In the genomic region with DNA sequence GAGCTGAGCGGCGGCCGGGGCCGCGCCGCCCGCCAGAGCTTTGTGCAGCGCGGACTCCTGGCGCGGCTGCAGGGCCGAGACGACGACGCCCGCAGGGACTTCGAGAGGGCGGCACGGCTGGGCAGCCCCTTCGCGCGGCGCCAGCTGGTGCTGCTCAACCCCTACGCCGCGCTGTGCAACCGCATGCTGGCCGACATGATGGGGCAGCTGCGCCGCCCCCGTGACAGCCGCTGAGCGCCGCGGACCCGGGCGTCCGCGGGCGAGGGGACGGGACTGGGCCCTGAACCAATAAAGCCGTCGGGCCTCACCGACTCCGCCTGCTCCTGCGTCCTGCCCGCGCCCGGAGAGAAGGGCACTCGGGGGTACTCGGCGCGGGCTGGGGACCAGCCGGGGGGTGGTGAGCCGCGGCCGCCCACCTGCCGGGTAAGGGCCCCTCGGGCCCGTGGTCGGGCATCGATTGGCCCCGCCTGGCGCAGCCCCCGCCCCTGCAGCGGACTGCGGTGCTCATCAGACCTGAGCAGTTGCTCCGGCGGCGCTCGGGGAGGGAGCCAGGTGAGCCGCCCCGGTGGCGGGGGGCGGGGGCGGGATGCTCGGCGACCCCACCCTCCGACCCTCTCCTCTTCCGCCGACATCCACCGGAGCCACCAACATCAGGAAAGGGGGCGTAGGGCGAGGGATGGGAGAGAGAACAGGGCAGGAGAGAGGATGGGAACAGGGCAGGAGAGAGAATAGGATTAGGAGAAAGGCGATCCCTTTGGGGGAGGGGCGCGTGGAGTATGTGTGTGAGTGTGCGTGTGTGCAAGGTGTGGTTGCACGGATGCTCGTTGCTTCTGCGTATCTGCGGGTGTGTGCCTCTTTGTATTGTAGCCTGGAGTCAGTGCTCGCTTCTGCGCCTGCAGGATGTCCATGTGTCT, we compare ENCODE assay signal across 1 cellular context.
TF ChIP-seq lines count a peak whose summit lies in the region.

A gene (plus strand): TSS at position 510 of the 914 bp plus-strand sequence. CDS start 610 bp downstream, outside the sequence.

TF ChIP-seq in IMR-90, 13 proteins besides CTCF, POLR2A, EP300 and RAD21 (continued from another document):
- TF ChIP-seq, protein P1, sequence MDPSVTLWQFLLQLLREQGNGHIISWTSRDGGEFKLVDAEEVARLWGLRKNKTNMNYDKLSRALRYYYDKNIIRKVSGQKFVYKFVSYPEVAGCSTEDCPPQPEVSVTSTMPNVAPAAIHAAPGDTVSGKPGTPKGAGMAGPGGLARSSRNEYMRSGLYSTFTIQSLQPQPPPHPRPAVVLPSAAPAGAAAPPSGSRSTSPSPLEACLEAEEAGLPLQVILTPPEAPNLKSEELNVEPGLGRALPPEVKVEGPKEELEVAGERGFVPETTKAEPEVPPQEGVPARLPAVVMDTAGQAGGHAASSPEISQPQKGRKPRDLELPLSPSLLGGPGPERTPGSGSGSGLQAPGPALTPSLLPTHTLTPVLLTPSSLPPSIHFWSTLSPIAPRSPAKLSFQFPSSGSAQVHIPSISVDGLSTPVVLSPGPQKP (IDR thresholded peaks at IDR 0.05; ENCODE audit: borderline replicate concordance, low read depth, low read length): no peak
